ENCODE assay signal across 19 cellular contexts in the genomic region with DNA sequence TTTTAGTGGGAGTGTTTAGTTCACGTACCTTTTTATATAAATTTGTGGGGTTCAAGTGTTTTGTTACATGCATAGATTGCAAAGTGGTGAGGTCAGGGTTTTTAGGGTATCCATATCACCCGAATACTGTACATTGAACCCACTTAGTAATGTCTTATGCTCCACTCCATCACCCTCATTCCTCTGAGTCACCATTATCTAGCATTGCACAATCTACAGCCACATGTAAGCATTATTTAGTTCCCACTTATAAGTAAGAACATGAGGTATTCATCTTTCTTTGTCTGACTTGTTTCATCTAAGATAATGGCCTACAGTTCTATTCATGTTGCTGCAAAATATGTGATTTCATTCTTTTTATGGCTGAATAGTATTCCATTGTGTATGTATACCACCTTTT.
"Had no signal": no experiment of that assay in that cellular context is flagged by ENCODE, and none has a peak within 500 bp of the region (broad histone marks: within the 10 kb centered on the region; RNA-seq: fewer than 3 reads in every experiment).

No MANE protein-coding gene starts in this region.

- H3K4me3 ChIP-seq: esophagus squamous epithelium, hepatocyte, lower lobe of right lung, spleen, upper lobe of right lung had no signal

- H3K27me3 ChIP-seq: esophagus squamous epithelium, foreskin keratinocyte, hepatocyte, spleen, upper lobe of right lung had no signal

- H3K36me3 ChIP-seq: esophagus squamous epithelium, lower lobe of right lung, spleen, upper lobe of right lung had no signal

- H3K9me3 ChIP-seq: esophagus squamous epithelium, lower lobe of right lung, upper lobe of right lung had no signal

- DNase-seq: activated CD4-positive, alpha-beta memory T cell treated with anti-CD3 and anti-CD28 coated beads, Interleukin-2, amount 10 ng/mL, durations not matched to agents 7 days and 5 days; activated CD4-positive, alpha-beta T cell treated with anti-CD3 and anti-CD28 coated beads for 48 hours; activated naive CD4-positive, alpha-beta T cell treated with anti-CD3 and anti-CD28 coated beads for 36 hours; activated T-cell treated with anti-CD3 and anti-CD28 coated beads, Interleukin-2, amount 50 U/mL, for 1 hour; anterior cingulate cortex; cerebellar nuclear complex; effector CD8-positive, alpha-beta T cell; esophagus squamous epithelium; left colon; lower lobe of right lung; natural killer cell; spleen; stimulated activated CD4-positive, alpha-beta T cell treated with anti-CD3 and anti-CD28 coated beads, Interleukin-4, amount 100 ng/mL, for 4 hours; stimulated activated naive B cell treated with anti-CD40 and anti-IgM and Interleukin-4, amounts not matched to agents 10 μg/mL and 1 μg/mL and 100 μg/mL, for 72 hours; upper lobe of right lung had no signal

- H3K27me3 Mint-ChIP-seq: activated CD4-positive, alpha-beta memory T cell treated with anti-CD3 and anti-CD28 coated beads, Interleukin-2, amount 10 ng/mL, durations not matched to agents 7 days and 5 days; stimulated activated naive B cell treated with anti-CD40 and anti-IgM and Interleukin-4, amounts not matched to agents 10 μg/mL and 1 μg/mL and 100 μg/mL, for 72 hours had no signal

- H3K36me3 Mint-ChIP-seq: stimulated activated naive B cell treated with anti-CD40 and anti-IgM and Interleukin-4, amounts not matched to agents 10 μg/mL and 1 μg/mL and 100 μg/mL, for 72 hours; WTC11 had no signal

- H3K9me3 Mint-ChIP-seq: WTC11 had no signal

- ATAC-seq: foreskin keratinocyte; left colon; lower lobe of right lung; natural killer cell; stimulated activated naive B cell treated with anti-CD40 and anti-IgM and Interleukin-4, amounts not matched to agents 10 μg/mL and 1 μg/mL and 100 μg/mL, for 72 hours; upper lobe of right lung; WTC11 had no signal

- H3K4me1 ChIP-seq: esophagus squamous epithelium, foreskin keratinocyte, lower lobe of right lung, parathyroid adenoma, spleen, upper lobe of right lung had no signal

- H3K4me3 Mint-ChIP-seq: activated CD4-positive, alpha-beta memory T cell treated with anti-CD3 and anti-CD28 coated beads, Interleukin-2, amount 10 ng/mL, durations not matched to agents 7 days and 5 days; activated naive CD4-positive, alpha-beta T cell treated with anti-CD3 and anti-CD28 coated beads for 36 hours; natural killer cell; stimulated activated naive B cell treated with anti-CD40 and anti-IgM and Interleukin-4, amounts not matched to agents 10 μg/mL and 1 μg/mL and 100 μg/mL, for 72 hours; WTC11 had no signal

- H3K4me1 Mint-ChIP-seq: activated CD4-positive, alpha-beta memory T cell treated with anti-CD3 and anti-CD28 coated beads, Interleukin-2, amount 10 ng/mL, durations not matched to agents 7 days and 5 days; natural killer cell; stimulated activated naive B cell treated with anti-CD40 and anti-IgM and Interleukin-4, amounts not matched to agents 10 μg/mL and 1 μg/mL and 100 μg/mL, for 72 hours; WTC11 had no signal

- H3K27ac ChIP-seq: esophagus squamous epithelium, foreskin keratinocyte, hepatocyte, lower lobe of right lung, parathyroid adenoma, spleen, upper lobe of right lung had no signal

- H3K27ac Mint-ChIP-seq: activated CD4-positive, alpha-beta memory T cell treated with anti-CD3 and anti-CD28 coated beads, Interleukin-2, amount 10 ng/mL, durations not matched to agents 7 days and 5 days; activated naive CD4-positive, alpha-beta T cell treated with anti-CD3 and anti-CD28 coated beads for 36 hours; natural killer cell; stimulated activated naive B cell treated with anti-CD40 and anti-IgM and Interleukin-4, amounts not matched to agents 10 μg/mL and 1 μg/mL and 100 μg/mL, for 72 hours; WTC11 had no signal
